10 cellular contexts compared by ENCODE assay signal in genomic region chrX:49000640-49001039, GRCh38. TPM values are rescaled to one million over a fixed set of nuclear protein-coding genes. Genes with fewer than 3 reads are reported as not detected.
A peak's percentile ranks its signal among the peaks of the same experiment; 100 is the strongest.
DNase-seq lines count a peak whose midpoint lies in the region; ATAC-seq and TF ChIP-seq lines count a peak whose summit lies in the region.
"Had no signal": no experiment of that assay in that cellular context is flagged by ENCODE, and none has a peak within 500 bp of the region (broad histone marks: within the 10 kb centered on the region; RNA-seq: fewer than 3 reads in every experiment).

No MANE protein-coding gene starts in this region.

- CTCF ChIA-PET in activated naive CD4-positive, alpha-beta T cell treated with anti-CD3 and anti-CD28 coated beads for 36 hours (lab: Charles Lee) = no interaction called here
- CTCF ChIA-PET in activated CD4-positive, alpha-beta memory T cell treated with anti-CD3 and anti-CD28 coated beads, Interleukin-2, amount 10 ng/mL, durations not matched to agents 7 days and 5 days (lab: Charles Lee) = no interaction called here

- H3K79me2 ChIP-seq in hepatocyte = peaks cover 14% of the 10 kb centered on the region

- H3K4me1 Mint-ChIP-seq in activated naive CD4-positive, alpha-beta T cell treated with anti-CD3 and anti-CD28 coated beads for 36 hours (ENCODE audit: low read depth) = peaks cover 44% of the 10 kb centered on the region
- peaks cover 48% of the 10 kb centered on the region for H3K4me1 Mint-ChIP-seq in activated CD4-positive, alpha-beta memory T cell treated with anti-CD3 and anti-CD28 coated beads, Interleukin-2, amount 10 ng/mL, durations not matched to agents 7 days and 5 days
- H3K4me1 Mint-ChIP-seq in stimulated activated naive B cell treated with anti-CD40 and anti-IgM and Interleukin-4, amounts not matched to agents 10 μg/mL and 1 μg/mL and 100 μg/mL, for 72 hours = peaks cover 14 to 38% of the 10 kb centered on the region in 2 donors

- no peak overlapping the region for H3K27ac ChIP-seq in hepatocyte

- peaks cover 27% of the 10 kb centered on the region for H3K36me3 Mint-ChIP-seq in activated naive CD4-positive, alpha-beta T cell treated with anti-CD3 and anti-CD28 coated beads for 36 hours (ENCODE audit: low read depth)
- peaks cover 48% of the 10 kb centered on the region for H3K36me3 Mint-ChIP-seq in activated CD4-positive, alpha-beta memory T cell treated with anti-CD3 and anti-CD28 coated beads, Interleukin-2, amount 10 ng/mL, durations not matched to agents 7 days and 5 days (ENCODE audit: low read depth)
- H3K36me3 Mint-ChIP-seq in stimulated activated naive B cell treated with anti-CD40 and anti-IgM and Interleukin-4, amounts not matched to agents 10 μg/mL and 1 μg/mL and 100 μg/mL, for 72 hours = peaks cover 19 to 36% of the 10 kb centered on the region in 2 donors

- H3K27me3 Mint-ChIP-seq in activated naive CD4-positive, alpha-beta T cell treated with anti-CD3 and anti-CD28 coated beads for 36 hours (ENCODE audit: low read depth) = no peaks in the 10 kb centered on the region
- no peaks in the 10 kb centered on the region for H3K27me3 Mint-ChIP-seq in activated CD4-positive, alpha-beta memory T cell treated with anti-CD3 and anti-CD28 coated beads, Interleukin-2, amount 10 ng/mL, durations not matched to agents 7 days and 5 days
- peaks cover 0 to 5% of the 10 kb centered on the region in 2 donors for H3K27me3 Mint-ChIP-seq in stimulated activated naive B cell treated with anti-CD40 and anti-IgM and Interleukin-4, amounts not matched to agents 10 μg/mL and 1 μg/mL and 100 μg/mL, for 72 hours

- peak overlapping the region; percentile 72 for H3K4me2 ChIP-seq in hepatocyte

- POLR2A ChIA-PET in activated CD4-positive, alpha-beta memory T cell treated with anti-CD3 and anti-CD28 coated beads, Interleukin-2, amount 10 ng/mL, durations not matched to agents 7 days and 5 days (lab: Charles Lee) = no interaction called here

- H4K20me1 ChIP-seq in hepatocyte (ENCODE audit: insufficient read depth, poor library complexity, severe bottlenecking) = no peaks in the 10 kb centered on the region

- no peaks in the 10 kb centered on the region for H3K36me3 ChIP-seq in hepatocyte (replicated peaks; ENCODE audit: insufficient read depth, low read depth)

- intact Hi-C loops in activated naive CD4-positive, alpha-beta T cell treated with anti-CD3 and anti-CD28 coated beads for 36 hours (cut with micrococcal nuclease) = loop anchor here (5.0 kb wide), 2 partner anchors 88 to 103 kb away; partner anchors contain the start of genes PQBP1, SLC35A2 and TIMM17B

- TF ChIP-seq CTCF in hepatocyte (IDR thresholded peaks at IDR 0.05; ENCODE audit: poor library complexity) = no peak

- H3K27ac Mint-ChIP-seq in activated naive CD4-positive, alpha-beta T cell treated with anti-CD3 and anti-CD28 coated beads for 36 hours = peak overlapping the region; percentile 13
- H3K27ac Mint-ChIP-seq in activated CD4-positive, alpha-beta memory T cell treated with anti-CD3 and anti-CD28 coated beads, Interleukin-2, amount 10 ng/mL, durations not matched to agents 7 days and 5 days = no peak overlapping the region
- H3K27ac Mint-ChIP-seq in stimulated activated naive B cell treated with anti-CD40 and anti-IgM and Interleukin-4, amounts not matched to agents 10 μg/mL and 1 μg/mL and 100 μg/mL, for 72 hours = no peak overlapping the region

- H3K4me3 Mint-ChIP-seq in activated naive CD4-positive, alpha-beta T cell treated with anti-CD3 and anti-CD28 coated beads for 36 hours = peak overlapping the region; percentile 99
- H3K4me3 Mint-ChIP-seq in activated CD4-positive, alpha-beta memory T cell treated with anti-CD3 and anti-CD28 coated beads, Interleukin-2, amount 10 ng/mL, durations not matched to agents 7 days and 5 days = peak overlapping the region; percentile 98
- H3K4me3 Mint-ChIP-seq in stimulated activated naive B cell treated with anti-CD40 and anti-IgM and Interleukin-4, amounts not matched to agents 10 μg/mL and 1 μg/mL and 100 μg/mL, for 72 hours = peak overlapping the region; percentile 98 to 100

- no peaks in the 10 kb centered on the region for H3K9me3 ChIP-seq in hepatocyte (ENCODE audit: low read depth)
- H3K9me3 ChIP-seq: tibial nerve had no signal

- no peaks in the 10 kb centered on the region for H3K9me3 Mint-ChIP-seq in activated naive CD4-positive, alpha-beta T cell treated with anti-CD3 and anti-CD28 coated beads for 36 hours
- H3K9me3 Mint-ChIP-seq in activated CD4-positive, alpha-beta memory T cell treated with anti-CD3 and anti-CD28 coated beads, Interleukin-2, amount 10 ng/mL, durations not matched to agents 7 days and 5 days = no peaks in the 10 kb centered on the region
- H3K9me3 Mint-ChIP-seq in stimulated activated naive B cell treated with anti-CD40 and anti-IgM and Interleukin-4, amounts not matched to agents 10 μg/mL and 1 μg/mL and 100 μg/mL, for 72 hours = peaks cover 0 to 6% of the 10 kb centered on the region in 2 donors

- DNase-seq in activated naive CD4-positive, alpha-beta T cell treated with anti-CD3 and anti-CD28 coated beads for 36 hours = no peak
- DNase-seq in activated naive CD4-positive, alpha-beta T cell treated with anti-CD3 and anti-CD28 coated beads, Interleukin-2, amount 50 U/mL, for 16 hours = no peak
- no peak for DNase-seq in activated CD4-positive, alpha-beta memory T cell treated with anti-CD3 and anti-CD28 coated beads, Interleukin-2, amount 10 ng/mL, durations not matched to agents 7 days and 5 days
- DNase-seq in hepatocyte (ENCODE audit: low spot score) = no peak
- no peak for DNase-seq in stimulated activated naive B cell treated with anti-CD40 and anti-IgM and Interleukin-4, amounts not matched to agents 10 μg/mL and 1 μg/mL and 100 μg/mL, for 72 hours
- DNase-seq in amniotic stem cell (lab: John Stamatoyannopoulos, UW) = no peak
- DNase-seq in NCI-H2196 treated with DMSO at 0.1 percent for 48 hours (lab: John Stamatoyannopoulos, UW; ENCODE audit: unreplicated experiment) = no peak
- DNase-seq: NK-92 treated with Interleukin-12 subunit alpha and Interleukin-12 subunit beta, amount 100 ng/mL, for 24 hours had no signal

- no peaks in the 10 kb centered on the region for H3K4me1 ChIP-seq in hepatocyte (ENCODE audit: insufficient read depth)

- H3K27me3 ChIP-seq in hepatocyte = no peaks in the 10 kb centered on the region
- H3K27me3 ChIP-seq: tibial nerve had no signal

- no peak overlapping the region for H3K4me3 ChIP-seq in hepatocyte

- H2AFZ ChIP-seq in hepatocyte = no peak overlapping the region

- ATAC-seq in stimulated activated naive B cell treated with anti-CD40 and anti-IgM and Interleukin-4, amounts not matched to agents 10 μg/mL and 1 μg/mL and 100 μg/mL, for 72 hours (replicated peaks) = no peak
- no peak for ATAC-seq in HG03108 (IDR thresholded peaks at IDR 0.05; ENCODE audit: unreplicated experiment)

- H3K9me2 ChIP-seq in hepatocyte (replicated peaks; ENCODE audit: insufficient read depth) = no peaks in the 10 kb centered on the region

- WGBS in hepatocyte (ENCODE audit: low lambda C conversion rate, missing lambda C conversion rate) = 87% methylated on average over 4 of the region's 4 CpGs

RNA-seq across cellular contexts. Expression of gene GRIPAP1, which starts 1.4 kb away (rescaled TPM):
- 10 to 100 TPM; 64.8 to 73.1 TPM for total RNA-seq in activated naive CD4-positive, alpha-beta T cell treated with anti-CD3 and anti-CD28 coated beads for 36 hours
- 100 to 1,000 TPM; 104 to 116 TPM for total RNA-seq in activated CD4-positive, alpha-beta memory T cell treated with anti-CD3 and anti-CD28 coated beads, Interleukin-2, amount 10 ng/mL, durations not matched to agents 7 days and 5 days
- total RNA-seq in hepatocyte = 17.8 and 20.2 TPM in 2 replicates
- polyA plus RNA-seq in hepatocyte = 30.6 and 31.4 TPM in 2 replicates

RNA-seq across cellular contexts. Expression of gene KCND1, which starts 29.0 kb away (rescaled TPM):
- total RNA-seq in activated naive CD4-positive, alpha-beta T cell treated with anti-CD3 and anti-CD28 coated beads for 36 hours = 1 to 10 TPM; 2.1 to 2.7 TPM
- 1 to 10 TPM; 4.9 TPM for total RNA-seq in activated CD4-positive, alpha-beta memory T cell treated with anti-CD3 and anti-CD28 coated beads, Interleukin-2, amount 10 ng/mL, durations not matched to agents 7 days and 5 days
- 0.64 and 0.87 TPM in 2 replicates for total RNA-seq in hepatocyte
- polyA plus RNA-seq in hepatocyte = 2.0 and 3.2 TPM in 2 replicates

RNA-seq across cellular contexts. Expression of gene TFE3, which starts 42.5 kb away (rescaled TPM):
- total RNA-seq in activated naive CD4-positive, alpha-beta T cell treated with anti-CD3 and anti-CD28 coated beads for 36 hours = 10 to 100 TPM; 34.7 to 35.5 TPM
- 10 to 100 TPM; 32.2 to 32.7 TPM for total RNA-seq in activated CD4-positive, alpha-beta memory T cell treated with anti-CD3 and anti-CD28 coated beads, Interleukin-2, amount 10 ng/mL, durations not matched to agents 7 days and 5 days
- 37.0 and 38.3 TPM in 2 replicates for total RNA-seq in hepatocyte
- polyA plus RNA-seq in hepatocyte = 59.8 and 80.0 TPM in 2 replicates

RNA-seq across cellular contexts. Expression of gene OTUD5, which starts 43.2 kb away (rescaled TPM):
- 10 to 100 TPM; 69.1 to 70.5 TPM for total RNA-seq in activated naive CD4-positive, alpha-beta T cell treated with anti-CD3 and anti-CD28 coated beads for 36 hours
- 10 to 100 TPM; 63.2 to 63.7 TPM for total RNA-seq in activated CD4-positive, alpha-beta memory T cell treated with anti-CD3 and anti-CD28 coated beads, Interleukin-2, amount 10 ng/mL, durations not matched to agents 7 days and 5 days
- total RNA-seq in hepatocyte = 27.7 and 32.5 TPM in 2 replicates
- 49.9 and 51.2 TPM in 2 replicates for polyA plus RNA-seq in hepatocyte

RNA-seq across cellular contexts. Expression of gene CCDC120, which starts 58.2 kb away (rescaled TPM):
- 1 to 10 TPM; 2.1 to 2.2 TPM for total RNA-seq in activated naive CD4-positive, alpha-beta T cell treated with anti-CD3 and anti-CD28 coated beads for 36 hours
- total RNA-seq in activated CD4-positive, alpha-beta memory T cell treated with anti-CD3 and anti-CD28 coated beads, Interleukin-2, amount 10 ng/mL, durations not matched to agents 7 days and 5 days = 1 to 10 TPM; 5.8 to 6.5 TPM
- total RNA-seq in hepatocyte = 5.1 and 7.0 TPM in 2 replicates
- polyA plus RNA-seq in hepatocyte = 19.1 and 19.3 TPM in 2 replicates
